14 cellular contexts compared by ENCODE assay signal in genomic region chr5:67205981-67206380, GRCh38. TPM values are rescaled to one million over a fixed set of nuclear protein-coding genes. Genes with fewer than 3 reads are reported as not detected.
DNase-seq lines count a peak whose midpoint lies in the region; ATAC-seq and TF ChIP-seq lines count a peak whose summit lies in the region.
"Had no signal": no experiment of that assay in that cellular context is flagged by ENCODE, and none has a peak within 500 bp of the region (broad histone marks: within the 10 kb centered on the region; RNA-seq: fewer than 3 reads in every experiment).

No MANE protein-coding gene starts in this region.

- H3K27ac Mint-ChIP-seq in activated naive CD4-positive, alpha-beta T cell treated with anti-CD3 and anti-CD28 coated beads, Interleukin-2, amount 50 U/mL, for 24 hours = peak overlapping the region; percentile 69
- H3K27ac Mint-ChIP-seq in chondrocyte (ENCODE audit: unreplicated experiment) = no peak overlapping the region

- intact Hi-C loops in lower lobe of right lung (cut with DNase I) = no loop called here
- intact Hi-C loops in vagina (cut with DNase I) = loop anchor here (10.0 kb wide), 1 partner anchor 51 kb away; no protein-coding TSS in a partner anchor

- peak overlapping the region; percentile 4 for H3K4me3 Mint-ChIP-seq in activated naive CD4-positive, alpha-beta T cell treated with anti-CD3 and anti-CD28 coated beads, Interleukin-2, amount 50 U/mL, for 24 hours
- H3K4me3 Mint-ChIP-seq in chondrocyte (ENCODE audit: unreplicated experiment) = no peak overlapping the region

- H3K27me3 Mint-ChIP-seq in activated naive CD4-positive, alpha-beta T cell treated with anti-CD3 and anti-CD28 coated beads, Interleukin-2, amount 50 U/mL, for 24 hours = no peaks in the 10 kb centered on the region
- H3K27me3 Mint-ChIP-seq in chondrocyte (ENCODE audit: low read depth) = no peaks in the 10 kb centered on the region

- no peak for TF ChIP-seq POLR2A in vagina (IDR thresholded peaks at IDR 0.05)

- peaks cover 86% of the 10 kb centered on the region for H3K4me1 Mint-ChIP-seq in activated naive CD4-positive, alpha-beta T cell treated with anti-CD3 and anti-CD28 coated beads, Interleukin-2, amount 50 U/mL, for 24 hours
- H3K4me1 Mint-ChIP-seq in chondrocyte (ENCODE audit: low read depth) = no peaks in the 10 kb centered on the region

- no peak for ATAC-seq in lower lobe of right lung
- ATAC-seq: gastrocnemius medialis had no signal

- no peak overlapping the region for H3K4me3 ChIP-seq in lower lobe of right lung
- no peak overlapping the region for H3K4me3 ChIP-seq in vagina
- H3K4me3 ChIP-seq: gastrocnemius medialis had no signal

- H3K36me3 ChIP-seq in lower lobe of right lung (no peaks in the 10 kb centered on the region), vagina (no peaks in the 10 kb centered on the region)
- H3K36me3 ChIP-seq: gastrocnemius medialis had no signal

- H3K27me3 ChIP-seq in lower lobe of right lung (ENCODE audit: low read depth) = no peaks in the 10 kb centered on the region
- H3K27me3 ChIP-seq in vagina = no peaks in the 10 kb centered on the region
- H3K27me3 ChIP-seq: gastrocnemius medialis had no signal

- H3K4me1 ChIP-seq in lower lobe of right lung (peaks cover 55% of the 10 kb centered on the region), vagina (peaks cover 28% of the 10 kb centered on the region)
- H3K4me1 ChIP-seq: gastrocnemius medialis had no signal

- TF ChIP-seq CTCF in lower lobe of right lung (IDR thresholded peaks at IDR 0.05) (no peak), vagina (IDR thresholded peaks at IDR 0.05) (no peak), chondrocyte (IDR thresholded peaks at IDR 0.05) (no peak)

- no peaks in the 10 kb centered on the region for H3K9me3 ChIP-seq in lower lobe of right lung
- no peaks in the 10 kb centered on the region for H3K9me3 ChIP-seq in vagina
- H3K9me3 ChIP-seq: gastrocnemius medialis had no signal

- H3K36me3 Mint-ChIP-seq in activated naive CD4-positive, alpha-beta T cell treated with anti-CD3 and anti-CD28 coated beads, Interleukin-2, amount 50 U/mL, for 24 hours = peaks cover 3% of the 10 kb centered on the region
- H3K36me3 Mint-ChIP-seq in chondrocyte (ENCODE audit: low read depth) = no peaks in the 10 kb centered on the region

- H3K9me3 Mint-ChIP-seq in activated naive CD4-positive, alpha-beta T cell treated with anti-CD3 and anti-CD28 coated beads, Interleukin-2, amount 50 U/mL, for 24 hours = no peaks in the 10 kb centered on the region
- H3K9me3 Mint-ChIP-seq in chondrocyte (ENCODE audit: low read depth) = peaks cover 4% of the 10 kb centered on the region

- peak overlapping the region; percentile 50 for H3K27ac ChIP-seq in lower lobe of right lung
- peak overlapping the region; percentile 51 for H3K27ac ChIP-seq in vagina
- H3K27ac ChIP-seq: gastrocnemius medialis had no signal

- no peak for DNase-seq in activated naive CD4-positive, alpha-beta T cell treated with anti-CD3 and anti-CD28 coated beads, Interleukin-2, amount 50 U/mL, for 16 hours
- peak; percentile 35 to 36 for DNase-seq in activated T-cell treated with anti-CD3 and anti-CD28 coated beads, Interleukin-2, amount 50 U/mL, for 48 hours
- no peak for DNase-seq in lower lobe of right lung
- DNase-seq in vagina (ENCODE audit: extremely low spot score in 2 of 2) = no peak
- DNase-seq in SIG-M5 treated with dmso at 0.1 percent for 504 hours (lab: John Stamatoyannopoulos, UW; ENCODE audit: unreplicated experiment) = no peak
- DNase-seq in chondrocyte (ENCODE audit: low spot score) = no peak
- DNase-seq in NCI-H446 treated with DMSO at 0.1 percent for 48 hours (lab: John Stamatoyannopoulos, UW) = no peak
- DNase-seq: activated effector memory CD4-positive, alpha-beta T cell treated with Interleukin-2 at 50 U/mL for 16 hours; gastrocnemius medialis; GDM1; NCI-H146; NCI-H774; nucleus accumbens had no signal

RNA-seq across cellular contexts. Expression of gene CD180, which starts 9.4 kb away (rescaled TPM):
- total RNA-seq in lower lobe of right lung (4.9 TPM), vagina (2.0 TPM), chondrocyte (not detected in 3 replicates)

Comparison
In these comparisons a context has a peak if more than half of its experiments do, and no peak if none do; other contexts are left out.
1. DNase-seq: peak in activated T-cell treated with anti-CD3 and anti-CD28 coated beads, Interleukin-2, amount 50 U/mL, for 48 hours (2 of 2); none in activated naive CD4-positive, alpha-beta T cell treated with anti-CD3 and anti-CD28 coated beads, Interleukin-2, amount 50 U/mL, for 16 hours (single experiment), lower lobe of right lung (single experiment), vagina (0 of 2), SIG-M5 treated with dmso at 0.1 percent for 504 hours (single experiment), chondrocyte (single experiment) and NCI-H446 treated with DMSO at 0.1 percent for 48 hours (single experiment).